ENCODE assay signal across 8 cellular contexts in the genomic region with DNA sequence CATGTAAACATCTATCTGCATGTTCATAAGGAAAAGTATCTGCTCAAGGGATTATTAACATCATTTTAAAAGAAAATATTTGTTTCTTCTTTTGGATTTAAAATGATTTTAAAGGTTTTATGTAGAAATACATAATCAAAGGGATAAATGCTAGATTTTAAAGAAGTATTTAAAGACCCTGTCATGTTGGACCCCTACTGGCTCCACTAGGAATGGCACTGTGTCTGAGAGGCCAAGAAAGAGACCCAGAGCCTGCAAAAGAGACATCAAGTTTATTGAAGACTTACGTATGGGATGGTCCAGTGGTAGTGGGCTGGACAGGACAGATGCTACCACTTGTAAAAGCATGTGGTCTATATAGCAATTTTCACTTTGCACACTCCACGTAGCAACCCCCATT.
DNase-seq lines count a peak whose midpoint lies in the region; ATAC-seq and TF ChIP-seq lines count a peak whose summit lies in the region.
"Had no signal": no experiment of that assay in that cellular context is flagged by ENCODE, and none has a peak within 500 bp of the region (broad histone marks: within the 10 kb centered on the region; RNA-seq: fewer than 3 reads in every experiment).

No MANE protein-coding gene starts in this region.

- dilution Hi-C loops in mammary epithelial cell (cut with HindIII; ENCODE audit: low sequenced_read_pairs), result no loop called here

- CTCF ChIA-PET in mammary epithelial cell (lab: Charles Lee; ENCODE audit: low non-redundant PET), result no interaction called here

- no peak overlapping the region for H3K23ac ChIP-seq in neuronal stem cell (ENCODE audit: low read depth, low read length, poor library complexity)

- intact Hi-C loops in mammary epithelial cell (cut with micrococcal nuclease) (loop anchor here (1.0 kb wide), 1 partner anchor 328 kb away; no protein-coding TSS in a partner anchor), sciatic nerve (cut with DNase I) (no loop called here)

- H4K8ac ChIP-seq in neuronal stem cell (ENCODE audit: low read depth, low read length), result no peak overlapping the region

- no peaks in the 10 kb centered on the region for H3K4me1 ChIP-seq in mammary epithelial cell (ENCODE audit: insufficient read depth, low read length)
- peaks cover 1 to 6% of the 10 kb centered on the region in 2 donors for H3K4me1 ChIP-seq in neuronal stem cell (ENCODE audit: control insufficient read depth in 2 of 2, insufficient read depth in 1 of 2, low read depth in 1 of 2, low read length in 2 of 2)

- H3K27me3 ChIP-seq in mammary epithelial cell (ENCODE audit: insufficient read depth, low read length), result no peaks in the 10 kb centered on the region
- no peaks in the 10 kb centered on the region for H3K27me3 ChIP-seq in neuronal stem cell (ENCODE audit: control insufficient read depth in 3 of 3, insufficient read depth in 3 of 3, low read depth in 1 of 3, low read length in 3 of 3)

- WGBS in mammary epithelial cell (ENCODE audit: low coverage, missing lambda C conversion rate), result 93% methylated on average over 2 of the region's 2 CpGs
- WGBS in neuronal stem cell (ENCODE audit: extremely low coverage in 2 of 2, insufficient read length in 2 of 2, insufficient replicate concordance in 1 of 2), 2 donors, result no CpG with 5 or more reads among the region's 2 CpGs

- no TSS peak for BruUV-seq in mammary epithelial cell (replicated peaks; lab: Mats Ljungman, UMichigan)

- H2AFZ ChIP-seq in mammary epithelial cell (ENCODE audit: low read depth, low read length) (no peak overlapping the region), neuronal stem cell (ENCODE audit: low read length) (peak overlapping the region; percentile 13)

- H4K91ac ChIP-seq in neuronal stem cell (ENCODE audit: low read depth, low read length, poor library complexity), result no peak overlapping the region

- H3K79me2 ChIP-seq in mammary epithelial cell (ENCODE audit: insufficient read depth, low read length), result no peaks in the 10 kb centered on the region

- DNase-seq in GM12865 (ENCODE audit: low read depth), result peak; percentile 38
- DNase-seq in mammary epithelial cell, result no peak
- no peak for DNase-seq in neuronal stem cell (ENCODE audit: low spot score)
- no peak for DNase-seq in retina
- no peak for DNase-seq in sciatic nerve (ENCODE audit: low spot score)
- DNase-seq: naive B cell had no signal

- no peaks in the 10 kb centered on the region for H3K9me3 ChIP-seq in mammary epithelial cell (replicated peaks; ENCODE audit: insufficient read depth, low read length)
- no peaks in the 10 kb centered on the region for H3K9me3 ChIP-seq in neuronal stem cell (replicated peaks in 1 of 2; ENCODE audit: control insufficient read depth in 2 of 2, insufficient read depth in 1 of 2, low read depth in 1 of 2, low read length in 2 of 2)

- TF ChIP-seq EP300 in Ishikawa (IDR thresholded peaks at IDR 0.05; ENCODE audit: borderline replicate concordance), result no peak

- no peak overlapping the region for H2BK120ac ChIP-seq in neuronal stem cell (ENCODE audit: low read depth, low read length)

- no peak overlapping the region for H3K18ac ChIP-seq in neuronal stem cell (ENCODE audit: low read length)

- H3K27ac ChIP-seq in mammary epithelial cell (ENCODE audit: insufficient read depth, low read depth, low read length), result no peak overlapping the region
- H3K27ac ChIP-seq in neuronal stem cell (replicated peaks; ENCODE audit: low read length), result no peak overlapping the region

- no peak overlapping the region for H2BK12ac ChIP-seq in neuronal stem cell (ENCODE audit: low read length)

- H3K4me2 ChIP-seq in mammary epithelial cell (ENCODE audit: insufficient read depth, low read depth, low read length), result no peak overlapping the region
- no peak overlapping the region for H3K4me2 ChIP-seq in neuronal stem cell (ENCODE audit: insufficient read depth, low read length, poor library complexity, severe bottlenecking)

- TF ChIP-seq CTCF in GM12865 (IDR thresholded peaks at IDR 0.05; ENCODE audit: insufficient read depth, low read depth, low read length, missing control alignments), result peak; percentile 42
- peak; percentile 37 to 42 for TF ChIP-seq CTCF in mammary epithelial cell (conservative IDR thresholded peaks at IDR 0.05 in 1 of 2, IDR thresholded peaks at IDR 0.05 in 1 of 2; ENCODE audit: extremely low read depth in 1 of 2, insufficient read depth in 1 of 2, low read depth in 1 of 2, low read length in 2 of 2)

- H3K9ac ChIP-seq in mammary epithelial cell (ENCODE audit: insufficient read depth, low read length) (no peak overlapping the region), neuronal stem cell (ENCODE audit: low read depth, low read length, poor library complexity) (no peak overlapping the region)

- ATAC-seq in sciatic nerve (no peak), HG03095 (IDR thresholded peaks at IDR 0.05; ENCODE audit: unreplicated experiment) (no peak)

- no peak overlapping the region for H2BK5ac ChIP-seq in neuronal stem cell (ENCODE audit: low read length)

- no peak overlapping the region for H3K14ac ChIP-seq in neuronal stem cell (ENCODE audit: low read length)

- no peak overlapping the region for H2AK5ac ChIP-seq in neuronal stem cell (ENCODE audit: low read depth, low read length)

- no peaks in the 10 kb centered on the region for H3K79me1 ChIP-seq in neuronal stem cell (ENCODE audit: low read depth, low read length)

- H3K4ac ChIP-seq in neuronal stem cell (ENCODE audit: low read length), result no peak overlapping the region

- H3K36me3 ChIP-seq in mammary epithelial cell (ENCODE audit: insufficient read depth, low read length) (no peaks in the 10 kb centered on the region), neuronal stem cell (replicated peaks in 1 of 2; ENCODE audit: control insufficient read depth in 2 of 2, insufficient read depth in 2 of 2, low read length in 2 of 2) (no peaks in the 10 kb centered on the region)

- no peaks in the 10 kb centered on the region for H4K20me1 ChIP-seq in mammary epithelial cell (ENCODE audit: insufficient read depth, low read length)

- TF ChIP-seq RAD21 in Ishikawa (IDR thresholded peaks at IDR 0.05; ENCODE audit: low read depth), result peak; percentile 17; the same call in 1 of the 2 replicates

- no peak overlapping the region for H3K4me3 ChIP-seq in GM12865 (ENCODE audit: low read depth, low read length)
- no peak overlapping the region for H3K4me3 ChIP-seq in mammary epithelial cell (replicated peaks in 1 of 3; ENCODE audit: insufficient read depth in 1 of 3, low read depth in 2 of 3, low read length in 3 of 3)
- H3K4me3 ChIP-seq in neuronal stem cell (ENCODE audit: low read length in 2 of 2), result no peak overlapping the region

- no peak overlapping the region for H2BK15ac ChIP-seq in neuronal stem cell (ENCODE audit: low read length)

- in situ Hi-C loops in mammary epithelial cell (cut with MboI; ENCODE audit: low sequenced_read_pairs in 2 of 2), result no loop called here

TF ChIP-seq in Ishikawa, 13 proteins besides CTCF, POLR2A, EP300 and RAD21:
- TF ChIP-seq, protein P1, sequence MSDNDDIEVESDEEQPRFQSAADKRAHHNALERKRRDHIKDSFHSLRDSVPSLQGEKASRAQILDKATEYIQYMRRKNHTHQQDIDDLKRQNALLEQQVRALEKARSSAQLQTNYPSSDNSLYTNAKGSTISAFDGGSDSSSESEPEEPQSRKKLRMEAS (IDR thresholded peaks at IDR 0.05), result no peak
- no peak for TF ChIP-seq ZBTB7A (IDR thresholded peaks at IDR 0.05; ENCODE audit: low read depth)
- TF ChIP-seq, protein P2, sequence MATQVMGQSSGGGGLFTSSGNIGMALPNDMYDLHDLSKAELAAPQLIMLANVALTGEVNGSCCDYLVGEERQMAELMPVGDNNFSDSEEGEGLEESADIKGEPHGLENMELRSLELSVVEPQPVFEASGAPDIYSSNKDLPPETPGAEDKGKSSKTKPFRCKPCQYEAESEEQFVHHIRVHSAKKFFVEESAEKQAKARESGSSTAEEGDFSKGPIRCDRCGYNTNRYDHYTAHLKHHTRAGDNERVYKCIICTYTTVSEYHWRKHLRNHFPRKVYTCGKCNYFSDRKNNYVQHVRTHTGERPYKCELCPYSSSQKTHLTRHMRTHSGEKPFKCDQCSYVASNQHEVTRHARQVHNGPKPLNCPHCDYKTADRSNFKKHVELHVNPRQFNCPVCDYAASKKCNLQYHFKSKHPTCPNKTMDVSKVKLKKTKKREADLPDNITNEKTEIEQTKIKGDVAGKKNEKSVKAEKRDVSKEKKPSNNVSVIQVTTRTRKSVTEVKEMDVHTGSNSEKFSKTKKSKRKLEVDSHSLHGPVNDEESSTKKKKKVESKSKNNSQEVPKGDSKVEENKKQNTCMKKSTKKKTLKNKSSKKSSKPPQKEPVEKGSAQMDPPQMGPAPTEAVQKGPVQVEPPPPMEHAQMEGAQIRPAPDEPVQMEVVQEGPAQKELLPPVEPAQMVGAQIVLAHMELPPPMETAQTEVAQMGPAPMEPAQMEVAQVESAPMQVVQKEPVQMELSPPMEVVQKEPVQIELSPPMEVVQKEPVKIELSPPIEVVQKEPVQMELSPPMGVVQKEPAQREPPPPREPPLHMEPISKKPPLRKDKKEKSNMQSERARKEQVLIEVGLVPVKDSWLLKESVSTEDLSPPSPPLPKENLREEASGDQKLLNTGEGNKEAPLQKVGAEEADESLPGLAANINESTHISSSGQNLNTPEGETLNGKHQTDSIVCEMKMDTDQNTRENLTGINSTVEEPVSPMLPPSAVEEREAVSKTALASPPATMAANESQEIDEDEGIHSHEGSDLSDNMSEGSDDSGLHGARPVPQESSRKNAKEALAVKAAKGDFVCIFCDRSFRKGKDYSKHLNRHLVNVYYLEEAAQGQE (IDR thresholded peaks at IDR 0.05; ENCODE audit: low read depth), result no peak
- TF ChIP-seq, protein P3, sequence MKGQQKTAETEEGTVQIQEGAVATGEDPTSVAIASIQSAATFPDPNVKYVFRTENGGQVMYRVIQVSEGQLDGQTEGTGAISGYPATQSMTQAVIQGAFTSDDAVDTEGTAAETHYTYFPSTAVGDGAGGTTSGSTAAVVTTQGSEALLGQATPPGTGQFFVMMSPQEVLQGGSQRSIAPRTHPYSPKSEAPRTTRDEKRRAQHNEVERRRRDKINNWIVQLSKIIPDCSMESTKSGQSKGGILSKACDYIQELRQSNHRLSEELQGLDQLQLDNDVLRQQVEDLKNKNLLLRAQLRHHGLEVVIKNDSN (IDR thresholded peaks at IDR 0.05), result no peak
- TF ChIP-seq NFIC (IDR thresholded peaks at IDR 0.05), result no peak
- no peak for TF ChIP-seq YY1 (IDR thresholded peaks at IDR 0.05; ENCODE audit: low read depth)
- no peak for TF ChIP-seq TCF12 (IDR thresholded peaks at IDR 0.05; ENCODE audit: low read depth)
